In the genomic region with DNA sequence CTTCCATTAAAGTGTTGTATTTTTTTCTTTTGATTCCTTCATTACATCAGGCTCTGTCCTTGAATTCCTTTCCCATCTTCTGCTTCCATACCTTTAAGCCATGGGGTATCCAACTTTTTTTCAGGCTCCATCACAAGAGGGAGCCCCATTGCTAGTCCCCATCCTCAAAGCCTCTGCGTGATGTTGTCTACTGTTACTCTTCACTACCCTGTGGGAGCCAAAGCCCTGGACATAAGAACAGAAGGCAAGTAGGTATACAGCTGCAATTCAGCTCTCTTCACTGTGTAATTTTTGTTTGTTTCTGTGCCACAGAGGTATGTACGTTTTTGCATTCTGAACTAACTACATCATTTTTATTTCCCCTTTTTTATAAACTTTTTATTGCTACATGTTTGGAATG, we compare ENCODE assay signal across 1 cellular context.
TF ChIP-seq lines count a peak whose summit lies in the region.

No MANE protein-coding gene starts in this region.

TF ChIP-seq in HCT116, 20 proteins besides CTCF, POLR2A, EP300 and RAD21:
- TF ChIP-seq, protein P1, sequence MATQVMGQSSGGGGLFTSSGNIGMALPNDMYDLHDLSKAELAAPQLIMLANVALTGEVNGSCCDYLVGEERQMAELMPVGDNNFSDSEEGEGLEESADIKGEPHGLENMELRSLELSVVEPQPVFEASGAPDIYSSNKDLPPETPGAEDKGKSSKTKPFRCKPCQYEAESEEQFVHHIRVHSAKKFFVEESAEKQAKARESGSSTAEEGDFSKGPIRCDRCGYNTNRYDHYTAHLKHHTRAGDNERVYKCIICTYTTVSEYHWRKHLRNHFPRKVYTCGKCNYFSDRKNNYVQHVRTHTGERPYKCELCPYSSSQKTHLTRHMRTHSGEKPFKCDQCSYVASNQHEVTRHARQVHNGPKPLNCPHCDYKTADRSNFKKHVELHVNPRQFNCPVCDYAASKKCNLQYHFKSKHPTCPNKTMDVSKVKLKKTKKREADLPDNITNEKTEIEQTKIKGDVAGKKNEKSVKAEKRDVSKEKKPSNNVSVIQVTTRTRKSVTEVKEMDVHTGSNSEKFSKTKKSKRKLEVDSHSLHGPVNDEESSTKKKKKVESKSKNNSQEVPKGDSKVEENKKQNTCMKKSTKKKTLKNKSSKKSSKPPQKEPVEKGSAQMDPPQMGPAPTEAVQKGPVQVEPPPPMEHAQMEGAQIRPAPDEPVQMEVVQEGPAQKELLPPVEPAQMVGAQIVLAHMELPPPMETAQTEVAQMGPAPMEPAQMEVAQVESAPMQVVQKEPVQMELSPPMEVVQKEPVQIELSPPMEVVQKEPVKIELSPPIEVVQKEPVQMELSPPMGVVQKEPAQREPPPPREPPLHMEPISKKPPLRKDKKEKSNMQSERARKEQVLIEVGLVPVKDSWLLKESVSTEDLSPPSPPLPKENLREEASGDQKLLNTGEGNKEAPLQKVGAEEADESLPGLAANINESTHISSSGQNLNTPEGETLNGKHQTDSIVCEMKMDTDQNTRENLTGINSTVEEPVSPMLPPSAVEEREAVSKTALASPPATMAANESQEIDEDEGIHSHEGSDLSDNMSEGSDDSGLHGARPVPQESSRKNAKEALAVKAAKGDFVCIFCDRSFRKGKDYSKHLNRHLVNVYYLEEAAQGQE (IDR thresholded peaks at IDR 0.05; ENCODE audit: low read depth) = no peak
- TF ChIP-seq EZH2phosphoT487 (IDR thresholded peaks at IDR 0.05; ENCODE audit: borderline replicate concordance) (no peak), SP1 (IDR thresholded peaks at IDR 0.05; ENCODE audit: low read depth) (no peak), POLR2AphosphoS5 (IDR thresholded peaks at IDR 0.05; ENCODE audit: low read depth, low read length) (no peak), EGR1 (IDR thresholded peaks at IDR 0.05; ENCODE audit: low read depth) (no peak), EZH2 (IDR thresholded peaks at IDR 0.05) (no peak), ELF1 (IDR thresholded peaks at IDR 0.05; ENCODE audit: borderline replicate concordance, low read depth) (no peak), SIN3A (IDR thresholded peaks at IDR 0.05; ENCODE audit: low read depth) (no peak), FOSL1 (IDR thresholded peaks at IDR 0.05; ENCODE audit: low read depth) (no peak), ZFX (IDR thresholded peaks at IDR 0.05) (no peak), TCF7L2 (IDR thresholded peaks at IDR 0.05; ENCODE audit: borderline replicate concordance, extremely low read depth, insufficient read depth, insufficient read length) (no peak)
- TF ChIP-seq, protein P2, sequence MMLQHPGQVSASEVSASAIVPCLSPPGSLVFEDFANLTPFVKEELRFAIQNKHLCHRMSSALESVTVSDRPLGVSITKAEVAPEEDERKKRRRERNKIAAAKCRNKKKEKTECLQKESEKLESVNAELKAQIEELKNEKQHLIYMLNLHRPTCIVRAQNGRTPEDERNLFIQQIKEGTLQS (IDR thresholded peaks at IDR 0.05) = no peak
- TF ChIP-seq, protein P3, sequence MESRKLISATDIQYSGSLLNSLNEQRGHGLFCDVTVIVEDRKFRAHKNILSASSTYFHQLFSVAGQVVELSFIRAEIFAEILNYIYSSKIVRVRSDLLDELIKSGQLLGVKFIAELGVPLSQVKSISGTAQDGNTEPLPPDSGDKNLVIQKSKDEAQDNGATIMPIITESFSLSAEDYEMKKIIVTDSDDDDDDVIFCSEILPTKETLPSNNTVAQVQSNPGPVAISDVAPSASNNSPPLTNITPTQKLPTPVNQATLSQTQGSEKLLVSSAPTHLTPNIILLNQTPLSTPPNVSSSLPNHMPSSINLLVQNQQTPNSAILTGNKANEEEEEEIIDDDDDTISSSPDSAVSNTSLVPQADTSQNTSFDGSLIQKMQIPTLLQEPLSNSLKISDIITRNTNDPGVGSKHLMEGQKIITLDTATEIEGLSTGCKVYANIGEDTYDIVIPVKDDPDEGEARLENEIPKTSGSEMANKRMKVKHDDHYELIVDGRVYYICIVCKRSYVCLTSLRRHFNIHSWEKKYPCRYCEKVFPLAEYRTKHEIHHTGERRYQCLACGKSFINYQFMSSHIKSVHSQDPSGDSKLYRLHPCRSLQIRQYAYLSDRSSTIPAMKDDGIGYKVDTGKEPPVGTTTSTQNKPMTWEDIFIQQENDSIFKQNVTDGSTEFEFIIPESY (IDR thresholded peaks at IDR 0.05; ENCODE audit: extremely low read depth, insufficient replicate concordance, low read length) = no peak
